Comparison of ENCODE assay signal across 19 cellular contexts in genomic region chr3:192641911-192642310, GRCh38.
A peak's percentile ranks its signal among the peaks of the same experiment; 100 is the strongest.
DNase-seq lines count a peak whose midpoint lies in the region; ATAC-seq and TF ChIP-seq lines count a peak whose summit lies in the region.
"Had no signal": no experiment of that assay in that cellular context is flagged by ENCODE, and none has a peak within 500 bp of the region (broad histone marks: within the 10 kb centered on the region; RNA-seq: fewer than 3 reads in every experiment).

No MANE protein-coding gene starts in this region.

- H3K36me3 ChIP-seq in heart left ventricle (no peaks in the 10 kb centered on the region), left ventricle myocardium inferior (no peaks in the 10 kb centered on the region)
- H3K36me3 ChIP-seq: BLaER1 treated with 17β-estradiol and CSF1 and Interleukin-3, amounts not matched to agents 10 nM and 100 nM had no signal

- in situ Hi-C loops in SK-MEL-5 (cut with HindIII; ENCODE audit: low pct_unique_long_range_greater_than_20kb, low sequenced_read_pairs), result no loop called here

- H3K27ac ChIP-seq in heart left ventricle (peak overlapping the region in 9 of 12 donors; percentile 10 to 51 (median 29)), right cardiac atrium (ENCODE audit: low read length) (no peak overlapping the region), left ventricle myocardium inferior (replicated peaks) (peak overlapping the region; percentile 57)
- H3K27ac ChIP-seq: 22Rv1; A549; BLaER1 treated with 17β-estradiol and CSF1 and Interleukin-3, amounts not matched to agents 10 nM and 100 nM; C4-2B had no signal

- ATAC-seq in heart left ventricle, result no peak
- no peak for ATAC-seq in right cardiac atrium
- no peak for ATAC-seq in Right ventricle myocardium inferior
- ATAC-seq: A549; CD8-positive, alpha-beta T cell had no signal

- TF ChIP-seq POLR2A in heart left ventricle (IDR thresholded peaks at IDR 0.05), result no peak

- H3K27me3 ChIP-seq in heart left ventricle (no peaks in the 10 kb centered on the region), right cardiac atrium (ENCODE audit: control insufficient read depth, insufficient read depth) (no peaks in the 10 kb centered on the region), left ventricle myocardium inferior (ENCODE audit: low read depth) (no peaks in the 10 kb centered on the region)
- H3K27me3 ChIP-seq: BLaER1 treated with 17β-estradiol and CSF1 and Interleukin-3, amounts not matched to agents 10 nM and 100 nM had no signal

- no peaks in the 10 kb centered on the region for H3K9me3 ChIP-seq in heart left ventricle
- no peaks in the 10 kb centered on the region for H3K9me3 ChIP-seq in right cardiac atrium (ENCODE audit: control insufficient read depth, low read length)
- H3K9me3 ChIP-seq in left ventricle myocardium inferior (replicated peaks), result no peaks in the 10 kb centered on the region
- H3K9me3 ChIP-seq: A549; BLaER1 treated with 17β-estradiol and CSF1 and Interleukin-3, amounts not matched to agents 10 nM and 100 nM; Caco-2 had no signal

- 43 to 46% (median 45%) methylated on average over 6 of the region's 6 CpGs for WGBS in heart left ventricle, 4 donors
- 43% methylated on average over 6 of the region's 6 CpGs for WGBS in right cardiac atrium

- peaks cover 0 to 15% (median 2%) of the 10 kb centered on the region in 12 donors for H3K4me1 ChIP-seq in heart left ventricle
- no peaks in the 10 kb centered on the region for H3K4me1 ChIP-seq in right cardiac atrium (ENCODE audit: control insufficient read depth, insufficient read depth, low read length)
- peaks cover 31% of the 10 kb centered on the region for H3K4me1 ChIP-seq in left ventricle myocardium inferior
- H3K4me1 ChIP-seq: A549; BLaER1 treated with 17β-estradiol and CSF1 and Interleukin-3, amounts not matched to agents 10 nM and 100 nM; Caco-2 had no signal

- H3K4me3 ChIP-seq in heart left ventricle (no peak overlapping the region), right cardiac atrium (ENCODE audit: low read length) (no peak overlapping the region), left ventricle myocardium inferior (no peak overlapping the region)
- H3K4me3 ChIP-seq: A549; BLaER1 treated with 17β-estradiol and CSF1 and Interleukin-3, amounts not matched to agents 10 nM and 100 nM had no signal

- intact Hi-C loops in heart left ventricle (cut with DNase I) (loop anchor here in 1 of 10 donors (2.0 kb wide), 1 partner anchor 35 kb away; no protein-coding TSS in a partner anchor), right cardiac atrium (cut with DNase I) (no loop called here), left ventricle myocardium inferior (cut with micrococcal nuclease) (no loop called here), Right ventricle myocardium inferior (cut with DNase I) (no loop called here)

- DNase-seq in heart left ventricle, result no peak
- no peak for DNase-seq in right cardiac atrium
- DNase-seq in left ventricle myocardium inferior, result no peak
- no peak for DNase-seq in Right ventricle myocardium inferior (ENCODE audit: missing footprints)
- DNase-seq in SK-MEL-5 (ENCODE audit: low read depth, low spot score), result peak; percentile 77
- DNase-seq in cerebellar cortex (ENCODE audit: low spot score), result peak; percentile 10
- DNase-seq in NCI-H2107 treated with DMSO at 0.1 percent for 48 hours (lab: John Stamatoyannopoulos, UW; ENCODE audit: unreplicated experiment), result no peak
- DNase-seq in SHP77 treated with DMSO at 0.1 percent for 48 hours (lab: John Stamatoyannopoulos, UW), result no peak
- DNase-seq: AML-193; Caco-2; Calu3; CD4-positive, alpha-beta T cell; CD8-positive, alpha-beta T cell; DMS79 treated with DMSO at 0.1 percent for 48 hours; GF-D8 had no signal

- no peak for TF ChIP-seq CTCF in heart left ventricle (IDR thresholded peaks at IDR 0.05)
- TF ChIP-seq CTCF in left ventricle myocardium inferior (IDR thresholded peaks at IDR 0.05; ENCODE audit: borderline replicate concordance), result no peak

Comparison
In these comparisons a context has a peak if more than half of its experiments do, and no peak if none do; other contexts are left out.
1. DNase-seq: peak in SK-MEL-5 (single experiment) and cerebellar cortex (single experiment); none in heart left ventricle (0 of 5), right cardiac atrium (0 of 3), left ventricle myocardium inferior (single experiment), Right ventricle myocardium inferior (single experiment), NCI-H2107 treated with DMSO at 0.1 percent for 48 hours (single experiment) and SHP77 treated with DMSO at 0.1 percent for 48 hours (single experiment).